8 cellular contexts compared by ENCODE assay signal in genomic region chr9:121269030-121269887, GRCh38.
DNase-seq lines count a peak whose midpoint lies in the region; ATAC-seq and TF ChIP-seq lines count a peak whose summit lies in the region.

No MANE protein-coding gene starts in this region.

- peaks cover 34% of the 10 kb centered on the region for H3K27me3 Mint-ChIP-seq in stimulated activated naive CD8-positive, alpha-beta T cell treated with anti-CD3 and anti-CD28 coated beads, Interleukin-15, amount 100 ng/mL, for 72 hours

- in situ Hi-C loops in astrocyte of the spinal cord (cut with HindIII; ENCODE audit: low sequenced_read_pairs) = no loop called here

- H3K27ac Mint-ChIP-seq in stimulated activated naive CD8-positive, alpha-beta T cell treated with anti-CD3 and anti-CD28 coated beads, Interleukin-15, amount 100 ng/mL, for 72 hours = peak overlapping the region in 1 of 2 donors; percentile 71

- peak overlapping the region; percentile 72 to 81 for H3K4me3 Mint-ChIP-seq in stimulated activated naive CD8-positive, alpha-beta T cell treated with anti-CD3 and anti-CD28 coated beads, Interleukin-15, amount 100 ng/mL, for 72 hours

- H3K4me1 Mint-ChIP-seq in stimulated activated naive CD8-positive, alpha-beta T cell treated with anti-CD3 and anti-CD28 coated beads, Interleukin-15, amount 100 ng/mL, for 72 hours = peaks cover 29% of the 10 kb centered on the region

- no peak for ATAC-seq in stimulated activated naive CD8-positive, alpha-beta T cell treated with anti-CD3 and anti-CD28 coated beads, Interleukin-15, amount 100 ng/mL, for 72 hours
- ATAC-seq in HG02623 (IDR thresholded peaks at IDR 0.05; ENCODE audit: unreplicated experiment) = no peak

- TF ChIP-seq CTCF in AG04449 (IDR thresholded peaks at IDR 0.05; ENCODE audit: insufficient read depth, low read length, missing control alignments) (no peak), HFF-Myc (IDR thresholded peaks at IDR 0.05; ENCODE audit: low read depth, low read length, missing control alignments) (no peak), astrocyte of the spinal cord (IDR thresholded peaks at IDR 0.05; ENCODE audit: low read depth, low read length) (no peak)

- no peak for DNase-seq in AG04449 (ENCODE audit: low read depth, low spot score)
- no peak for DNase-seq in HFF-Myc (ENCODE audit: extremely low read depth, low read depth)
- DNase-seq in astrocyte of the spinal cord (ENCODE audit: low read depth, low spot score) = no peak
- peak; percentile 77 for DNase-seq in islet precursor cell
- no peak for DNase-seq in stimulated activated naive CD8-positive, alpha-beta T cell treated with anti-CD3 and anti-CD28 coated beads, Interleukin-15, amount 100 ng/mL, for 72 hours
- DNase-seq in HuH-7 (ENCODE audit: low spot score) = no peak
- DNase-seq in NCI-H446 treated with DMSO at 0.1 percent for 48 hours (lab: John Stamatoyannopoulos, UW) = no peak

- POLR2A ChIA-PET in AG04449 (lab: Yijun Ruan, JAX) = interaction anchor here (0.6 to 3.4 kb wide), 5 partner anchors 9 to 35 kb away, joined by 3 to 60 read pairs (median 12); no protein-coding TSS in a partner anchor

- CTCF ChIA-PET in AG04449 (lab: Yijun Ruan, JAX) = interaction anchor here (1.0 to 9.1 kb wide), 14 partner anchors 9 to 132 kb away, joined by 3 to 55 read pairs (median 14); no protein-coding TSS in a partner anchor

- no peaks in the 10 kb centered on the region for H3K9me3 Mint-ChIP-seq in stimulated activated naive CD8-positive, alpha-beta T cell treated with anti-CD3 and anti-CD28 coated beads, Interleukin-15, amount 100 ng/mL, for 72 hours

- peak overlapping the region; percentile 91 for H3K4me3 ChIP-seq in AG04449 (ENCODE audit: low read depth, low read length)
- H3K4me3 ChIP-seq in HFF-Myc (replicated peaks; ENCODE audit: low read depth, low read length) = peak overlapping the region; percentile 86
- peak overlapping the region; percentile 85 for H3K4me3 ChIP-seq in astrocyte of the spinal cord (ENCODE audit: low read depth, low read length)
